ENCODE assay signal across 9 cellular contexts in the genomic region with DNA sequence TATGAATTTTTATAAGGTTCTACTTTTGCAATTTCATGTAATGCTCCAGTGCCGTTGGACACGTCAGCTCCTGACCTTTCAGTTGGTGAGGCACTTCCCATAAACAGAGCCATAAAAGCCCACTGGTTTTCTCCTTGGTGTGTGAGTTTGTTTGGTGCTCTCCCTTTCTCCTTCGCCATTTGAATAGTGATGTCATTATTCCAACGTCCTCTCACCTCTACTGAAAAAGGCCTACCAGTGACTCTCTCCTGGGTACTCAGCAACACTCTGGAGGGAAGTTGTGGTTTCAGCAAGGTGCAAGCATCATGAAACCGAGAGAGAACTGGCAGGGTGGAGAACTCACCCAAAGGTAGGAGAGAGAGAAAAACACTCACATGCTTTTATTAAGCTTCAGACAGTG. TPM values are rescaled to one million over a fixed set of nuclear protein-coding genes. Genes with fewer than 3 reads are reported as not detected.
DNase-seq lines count a peak whose midpoint lies in the region; ATAC-seq and TF ChIP-seq lines count a peak whose summit lies in the region.
"Had no signal": no experiment of that assay in that cellular context is flagged by ENCODE, and none has a peak within 500 bp of the region (broad histone marks: within the 10 kb centered on the region; RNA-seq: fewer than 3 reads in every experiment).

No MANE protein-coding gene starts in this region.

- H3K9me3 Mint-ChIP-seq in nephron progenitor cell (peaks cover 3% of the 10 kb centered on the region), osteocyte (ENCODE audit: unreplicated experiment) (no peaks in the 10 kb centered on the region)

- intact Hi-C loops in PC-9 (cut with micrococcal nuclease; ENCODE audit: unreplicated experiment) = no loop called here

- H4K20me1 ChIP-seq in PC-9 (ENCODE audit: insufficient read depth) = no peaks in the 10 kb centered on the region

- POLR2A ChIA-PET in PC-9 (lab: Charles Lee; ENCODE audit: unreplicated experiment) = no interaction called here

- H3K4me3 Mint-ChIP-seq in nephron progenitor cell (no peak overlapping the region), osteocyte (ENCODE audit: unreplicated experiment) (no peak overlapping the region)

- H3K4me1 Mint-ChIP-seq in nephron progenitor cell (no peaks in the 10 kb centered on the region), osteocyte (ENCODE audit: unreplicated experiment) (peaks cover 18% of the 10 kb centered on the region)

- H3K4me3 ChIP-seq in epithelial cell of proximal tubule (ENCODE audit: low read depth, low read length) (no peak overlapping the region), PC-9 (no peak overlapping the region)
- H3K4me3 ChIP-seq: pancreas had no signal

- H3K4me1 ChIP-seq in PC-9 (replicated peaks; ENCODE audit: insufficient read depth) = no peaks in the 10 kb centered on the region
- H3K4me1 ChIP-seq: pancreas had no signal

- H3K79me2 ChIP-seq in PC-9 (ENCODE audit: low read depth) = no peaks in the 10 kb centered on the region

- no peaks in the 10 kb centered on the region for H3K36me3 ChIP-seq in PC-9 (ENCODE audit: low read depth)
- H3K36me3 ChIP-seq: pancreas had no signal

- CTCF ChIA-PET in PC-9 (lab: Charles Lee) = no interaction called here

- H3K9me3 ChIP-seq in PC-9 (ENCODE audit: insufficient read depth, low read depth) = no peaks in the 10 kb centered on the region
- H3K9me3 ChIP-seq: pancreas had no signal

- no TSS peak for BruUV-seq in PC-9 (replicated peaks; lab: Mats Ljungman, UMichigan)

- H3K27me3 Mint-ChIP-seq in nephron progenitor cell (ENCODE audit: low read depth, poor library complexity) = peaks cover 12% of the 10 kb centered on the region
- no peaks in the 10 kb centered on the region for H3K27me3 Mint-ChIP-seq in osteocyte (ENCODE audit: unreplicated experiment)

- ATAC-seq in GM18511 (IDR thresholded peaks at IDR 0.05; ENCODE audit: unreplicated experiment) = peak; percentile 92
- peak; percentile 82 for ATAC-seq in GM21367 (IDR thresholded peaks at IDR 0.05; ENCODE audit: unreplicated experiment)
- ATAC-seq in HG03442 (IDR thresholded peaks at IDR 0.05; ENCODE audit: unreplicated experiment) = peak; percentile 86
- ATAC-seq: pancreas had no signal

- H3K9me2 ChIP-seq in PC-9 (ENCODE audit: insufficient read depth) = no peaks in the 10 kb centered on the region; the same call in none of the 2 replicates

- TF ChIP-seq CTCF in epithelial cell of proximal tubule (conservative IDR thresholded peaks at IDR 0.05; ENCODE audit: low read depth, low read length) (no peak), PC-9 (conservative IDR thresholded peaks at IDR 0.05) (no peak), nephron progenitor cell (IDR thresholded peaks at IDR 0.05) (no peak), osteocyte (IDR thresholded peaks at IDR 0.05) (no peak)

- no peak overlapping the region for H3K27ac ChIP-seq in PC-9
- H3K27ac ChIP-seq: pancreas had no signal

- H3F3A ChIP-seq in PC-9 (ENCODE audit: insufficient read depth, low read depth) = no peaks in the 10 kb centered on the region

- DNase-seq in epithelial cell of proximal tubule (ENCODE audit: low read depth) (peak; percentile 79), NCI-H510A (lab: John Stamatoyannopoulos, UW) (no peak), PC-9 (no peak), nephron progenitor cell (no peak), osteocyte (ENCODE audit: extremely low spot score, unreplicated experiment) (no peak)
- DNase-seq: pancreas had no signal

- H3K27ac Mint-ChIP-seq in nephron progenitor cell (no peak overlapping the region), osteocyte (ENCODE audit: unreplicated experiment) (no peak overlapping the region)

- no peak overlapping the region for H3K4me2 ChIP-seq in PC-9

- H3K36me3 Mint-ChIP-seq in nephron progenitor cell (ENCODE audit: low read depth) = no peaks in the 10 kb centered on the region
- no peaks in the 10 kb centered on the region for H3K36me3 Mint-ChIP-seq in osteocyte (ENCODE audit: unreplicated experiment)

- H2AFZ ChIP-seq in PC-9 = no peak overlapping the region

- no peaks in the 10 kb centered on the region for H3K27me3 ChIP-seq in PC-9 (ENCODE audit: insufficient read depth, low read depth)
- H3K27me3 ChIP-seq: pancreas had no signal

RNA-seq across cellular contexts. Expression of gene HNF1B, which starts 29.6 kb away (rescaled TPM):
- total RNA-seq in epithelial cell of proximal tubule (21.9 and 29.8 TPM in 2 replicates), PC-9 (2021) (not detected in 2 replicates), osteocyte (7.3 and 8.1 TPM in 2 replicates)
